Comparison of ENCODE assay signal across 8 cellular contexts in the genomic region with DNA sequence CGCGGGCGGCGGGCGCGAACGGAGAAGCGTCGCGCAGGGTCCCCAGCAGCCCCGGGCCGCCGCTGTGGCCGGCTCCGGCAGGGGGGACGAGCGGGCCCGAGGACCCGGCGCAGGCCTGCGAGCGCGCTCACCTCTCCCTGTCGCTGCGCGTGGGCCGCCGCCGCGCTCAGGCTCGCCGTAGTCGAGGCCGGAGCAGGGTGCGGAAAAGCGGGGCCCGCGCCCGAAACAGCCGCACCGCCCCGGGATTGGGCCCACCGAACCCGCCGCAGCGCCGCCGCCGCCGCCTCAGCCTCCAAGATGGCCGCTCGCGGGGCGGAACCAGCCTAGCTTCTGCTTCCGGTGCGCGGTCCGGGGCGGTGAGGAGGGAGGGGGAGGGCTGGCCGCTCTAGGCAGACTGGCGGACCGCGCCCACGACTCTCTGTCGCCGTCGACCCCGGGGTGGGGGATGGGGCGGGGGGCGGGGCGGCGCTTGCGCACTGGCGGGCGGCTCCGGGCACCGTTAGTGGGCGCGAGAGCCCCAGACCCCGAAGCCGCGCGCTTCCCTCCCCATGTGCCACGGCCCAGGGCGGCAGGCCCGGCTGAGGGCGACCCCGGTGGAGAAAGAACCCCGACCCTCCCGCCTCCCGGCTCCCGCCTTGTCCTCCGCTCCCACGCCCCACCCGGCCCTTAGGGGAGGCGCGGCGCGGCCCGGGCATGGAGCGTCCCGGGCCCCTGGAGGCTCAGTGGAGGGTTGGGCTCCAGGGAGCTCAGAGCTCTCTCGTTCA. TPM values are rescaled to one million over a fixed set of nuclear protein-coding genes. Genes with fewer than 3 reads are reported as not detected.
A peak's percentile ranks its signal among the peaks of the same experiment; 100 is the strongest.
DNase-seq lines count a peak whose midpoint lies in the region; ATAC-seq and TF ChIP-seq lines count a peak whose summit lies in the region.

Gene UBE2J2 (minus strand): TSS at position 320 of the 764 bp plus-strand sequence. CDS start 5,862 bp downstream, outside the sequence.

- ATAC-seq in HG03342 (IDR thresholded peaks at IDR 0.05; ENCODE audit: unreplicated experiment) (peak; percentile 81), left lobe of liver (peak; percentile 96)

- H3K4me3 ChIP-seq in AG04450 (ENCODE audit: low read depth, low read length) (peak within 1 kb of the TSS; percentile 87), coronary artery (peak within 1 kb of the TSS; percentile 87)

- no peak for TF ChIP-seq CTCF in AG04450 (IDR thresholded peaks at IDR 0.05; ENCODE audit: low read depth, low read length)
- TF ChIP-seq CTCF in coronary artery (IDR thresholded peaks at IDR 0.05) = no peak

- no peaks in the 10 kb centered on the region for H3K27me3 ChIP-seq in AG04450 (ENCODE audit: control insufficient read depth, insufficient read depth, low read length)

- in situ Hi-C loops in GM18951 (cut with MboI; ENCODE audit: low sequenced_read_pairs, unreplicated experiment) = no loop called here

- no peaks in the 10 kb centered on the region; the same call in 1 of the 2 replicates for H3K9me3 ChIP-seq in AG04450 (ENCODE audit: control insufficient read depth, insufficient read depth, low read length)

- no peaks in the 10 kb centered on the region for H3K27me3 Mint-ChIP-seq in activated CD4-positive, alpha-beta T cell treated with anti-CD3 and anti-CD28 coated beads, Interleukin-2, amount 10 ng/mL, durations not matched to agents 7 days and 5 days

- peaks cover 30% of the 10 kb centered on the region for H3K36me3 Mint-ChIP-seq in activated CD4-positive, alpha-beta T cell treated with anti-CD3 and anti-CD28 coated beads, Interleukin-2, amount 10 ng/mL, durations not matched to agents 7 days and 5 days (ENCODE audit: low read depth)

- DNase-seq in AG04450 (ENCODE audit: low read depth, low spot score) (peak; percentile 85), NCI-H69 (lab: John Stamatoyannopoulos, UW) (peak; percentile 89), coronary artery (ENCODE audit: low spot score) (peak; percentile 95), left lobe of liver (ENCODE audit: low spot score) (peak; percentile 93)
- DNase-seq in activated CD4-positive, alpha-beta T cell treated with anti-CD3 and anti-CD28 coated beads, Interleukin-2, amount 10 ng/mL, durations not matched to agents 7 days and 5 days = peak; percentile 94
- peak; percentile 95 for DNase-seq in stimulated activated CD4-positive, alpha-beta T cell treated with anti-CD3 and anti-CD28 coated beads, Interleukin-2, amount 100 ng/mL, for 24 hours

- H3K4me3 Mint-ChIP-seq in activated CD4-positive, alpha-beta T cell treated with anti-CD3 and anti-CD28 coated beads, Interleukin-2, amount 10 ng/mL, durations not matched to agents 7 days and 5 days = peak within 1 kb of the TSS; percentile 88

- H3K4me1 Mint-ChIP-seq in activated CD4-positive, alpha-beta T cell treated with anti-CD3 and anti-CD28 coated beads, Interleukin-2, amount 10 ng/mL, durations not matched to agents 7 days and 5 days = peaks cover 39% of the 10 kb centered on the region

- H3K9me3 Mint-ChIP-seq in activated CD4-positive, alpha-beta T cell treated with anti-CD3 and anti-CD28 coated beads, Interleukin-2, amount 10 ng/mL, durations not matched to agents 7 days and 5 days = no peaks in the 10 kb centered on the region

- CTCF ChIA-PET in AG04450 (lab: Charles Lee) = interaction anchor here (0.6 to 0.7 kb wide), 2 partner anchors 146 to 172 kb away, joined by 5 to 7 read pairs; no protein-coding TSS in a partner anchor
- CTCF ChIA-PET in activated CD4-positive, alpha-beta T cell treated with anti-CD3 and anti-CD28 coated beads, Interleukin-2, amount 10 ng/mL, durations not matched to agents 7 days and 5 days (lab: Charles Lee) = interaction anchor here (0.6 to 1.7 kb wide), 5 partner anchors 9 to 587 kb away, joined by 3 to 4 read pairs (median 4); no protein-coding TSS in a partner anchor

- H3K27ac ChIP-seq in AG04450 (ENCODE audit: low read depth, low read length) (peak within 1 kb of the TSS; percentile 61), coronary artery (peak within 1 kb of the TSS; percentile 80 to 87)

- H3K27ac Mint-ChIP-seq in activated CD4-positive, alpha-beta T cell treated with anti-CD3 and anti-CD28 coated beads, Interleukin-2, amount 10 ng/mL, durations not matched to agents 7 days and 5 days = peak within 1 kb of the TSS; percentile 86

- TF ChIP-seq POLR2A in GM18951 (IDR thresholded peaks at IDR 0.05; ENCODE audit: extremely low read depth, insufficient read depth, insufficient read length) = peak; percentile 76

- POLR2A ChIA-PET in AG04450 (lab: Yijun Ruan, JAX) = interaction anchor here (0.6 to 1.9 kb wide), 8 partner anchors 9 to 280 kb away, joined by 3 to 10 read pairs (median 4); no protein-coding TSS in a partner anchor
- POLR2A ChIA-PET in activated CD4-positive, alpha-beta T cell treated with anti-CD3 and anti-CD28 coated beads, Interleukin-2, amount 10 ng/mL, durations not matched to agents 7 days and 5 days (lab: Charles Lee) = no interaction called here

RNA-seq across cellular contexts. Expression of gene UBE2J2, which starts in this region (rescaled TPM):
- polyA plus RNA-seq in AG04450 (2011; rRNA removed) = 31.1 and 31.4 TPM in 2 replicates
- polyA minus RNA-seq in AG04450 (2011; rRNA and poly(A)+ RNA removed) = 16.3 and 17.6 TPM in 2 replicates
- 10 to 100 TPM; 63.4 to 63.7 TPM for total RNA-seq in activated CD4-positive, alpha-beta T cell treated with anti-CD3 and anti-CD28 coated beads, Interleukin-2, amount 10 ng/mL, durations not matched to agents 7 days and 5 days
- total RNA-seq in left lobe of liver = 27.6 TPM

Comparison
In these comparisons a context has a peak if more than half of its experiments do, and no peak if none do; other contexts are left out.
1. Peak in every context shown above with its lines: DNase-seq, ATAC-seq, H3K4me3 ChIP-seq and H3K27ac ChIP-seq.